ENCODE assay signal across 7 cellular contexts in genomic region chr15:43071451-43071850, GRCh38.
"Had no signal": no experiment of that assay in that cellular context is flagged by ENCODE, and none has a peak within 500 bp of the region (broad histone marks: within the 10 kb centered on the region; RNA-seq: fewer than 3 reads in every experiment).

No MANE protein-coding gene starts in this region.

- ATAC-seq: HepG2, K562 had no signal

- H3K4me3 ChIP-seq: K562 had no signal

- H3K27me3 Mint-ChIP-seq: IgD-negative memory B cell had no signal

- H3K9me3 Mint-ChIP-seq: IgD-negative memory B cell had no signal

- H3K27ac ChIP-seq: HL-60 had no signal

- H3K27ac Mint-ChIP-seq: IgD-negative memory B cell had no signal

- H3K4me1 Mint-ChIP-seq: IgD-negative memory B cell had no signal

- H3K4me3 Mint-ChIP-seq: IgD-negative memory B cell had no signal

- DNase-seq: IMR-90, KBM-7, KG1 had no signal
